Comparison of ENCODE assay signal across 5 cellular contexts in genomic region chr20:46932439-46932838, GRCh38. TPM values are rescaled to one million over a fixed set of nuclear protein-coding genes. Genes with fewer than 3 reads are reported as not detected.
"Had no signal": no experiment of that assay in that cellular context is flagged by ENCODE, and none has a peak within 500 bp of the region (broad histone marks: within the 10 kb centered on the region; RNA-seq: fewer than 3 reads in every experiment).

No MANE protein-coding gene starts in this region.

RNA-seq across cellular contexts. Expression of gene EYA2, which starts 37.8 kb away (rescaled TPM):
- total RNA-seq: HepG2, HT1080, K562, MCF 10A, SK-MEL-5 had no signal
- polyA plus RNA-seq: HepG2 had no signal
